ENCODE assay signal across 8 cellular contexts in the genomic region with DNA sequence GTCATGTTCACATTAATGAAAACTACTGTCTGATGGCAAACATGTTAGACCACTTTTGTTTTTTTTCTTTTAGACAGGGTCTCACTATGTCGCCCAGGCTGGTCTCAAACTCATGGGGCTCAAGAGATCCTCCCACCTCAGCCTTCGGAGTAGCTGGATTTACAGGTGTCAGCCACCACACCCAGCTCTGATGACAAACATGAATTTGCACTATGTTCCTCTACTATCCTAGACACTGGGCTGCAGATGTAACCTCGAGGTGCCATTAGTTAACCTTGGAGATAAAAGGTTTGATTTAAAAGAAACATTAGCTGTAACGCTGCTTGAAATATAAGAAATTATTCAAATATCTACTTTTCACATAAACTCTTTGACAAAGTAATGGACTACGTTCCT. TPM values are rescaled to one million over a fixed set of nuclear protein-coding genes. Genes with fewer than 3 reads are reported as not detected.
A peak's percentile ranks its signal among the peaks of the same experiment; 100 is the strongest.
DNase-seq lines count a peak whose midpoint lies in the region; ATAC-seq, FAIRE-seq and TF ChIP-seq lines count a peak whose summit lies in the region.

No MANE protein-coding gene starts in this region.

- H3K9me3 Mint-ChIP-seq in chondrocyte (ENCODE audit: low read depth) = no peaks in the 10 kb centered on the region

- TF ChIP-seq CTCF in chondrocyte (IDR thresholded peaks at IDR 0.05) = no peak
- no peak for TF ChIP-seq CTCF in GM20000 (IDR thresholded peaks at IDR 0.05; ENCODE audit: extremely low read depth, missing control alignments)

- H3K9me3 ChIP-seq in skeletal muscle tissue (ENCODE audit: control insufficient read depth in 3 of 3, low read length in 3 of 3) = no peaks in the 10 kb centered on the region

- DNase-seq in chondrocyte (ENCODE audit: low spot score) (no peak), GM19239 (ENCODE audit: insufficient read length, low spot score) (no peak), GM20000 (ENCODE audit: low spot score) (no peak), occipital lobe (lab: John Stamatoyannopoulos, UW) (no peak)
- no peak for DNase-seq in activated CD4-positive, CD25-positive, alpha-beta regulatory T cell (lab: John Stamatoyannopoulos, UW)

- peaks cover 72% of the 10 kb centered on the region for H3K4me1 Mint-ChIP-seq in chondrocyte (ENCODE audit: low read depth)

- no peaks in the 10 kb centered on the region for H3K36me3 ChIP-seq in skeletal muscle tissue (ENCODE audit: control insufficient read depth in 3 of 3, insufficient read depth in 3 of 3, low read length in 3 of 3)

- no peaks in the 10 kb centered on the region for H3K36me3 Mint-ChIP-seq in chondrocyte (ENCODE audit: low read depth)

- H3K4me1 ChIP-seq in skeletal muscle tissue (ENCODE audit: control insufficient read depth in 3 of 3, insufficient read depth in 3 of 3, low read length in 3 of 3) = peaks cover 36 to 46% (median 38%) of the 10 kb centered on the region in 3 donors

- peak overlapping the region; percentile 69 for H3K27ac Mint-ChIP-seq in chondrocyte (ENCODE audit: unreplicated experiment)

- H3K27me3 Mint-ChIP-seq in chondrocyte (ENCODE audit: low read depth) = no peaks in the 10 kb centered on the region

- FAIRE-seq in GM19239 (lab: Jason Lieb, UNC) = no peak

- peak overlapping the region; percentile 71 for H3K27ac ChIP-seq in skeletal muscle tissue (ENCODE audit: low read depth, low read length)

- H3K9ac ChIP-seq in skeletal muscle tissue (ENCODE audit: low read depth in 1 of 3, low read length in 3 of 3) = no peak overlapping the region

- ATAC-seq in GM19372 (IDR thresholded peaks at IDR 0.05; ENCODE audit: low read depth, unreplicated experiment) (peak; percentile 34), HG03378 (IDR thresholded peaks at IDR 0.05; ENCODE audit: unreplicated experiment) (peak; percentile 15)

- H3K4me3 ChIP-seq in skeletal muscle tissue (ENCODE audit: low read length in 3 of 3) = peak overlapping the region in 1 of 3 donors; percentile 50

- no peak overlapping the region for H3K4me3 Mint-ChIP-seq in chondrocyte (ENCODE audit: unreplicated experiment)

- no peaks in the 10 kb centered on the region for H3K27me3 ChIP-seq in skeletal muscle tissue (ENCODE audit: control insufficient read depth in 3 of 3, insufficient read depth in 3 of 3, low read length in 3 of 3)

RNA-seq across cellular contexts. Expression of a gene that starts 8.1 kb away (rescaled TPM):
- total RNA-seq in chondrocyte (17.4 to 25.3 TPM (median 24.4 TPM) in 3 replicates), skeletal muscle tissue (11.5 TPM), occipital lobe (15.3 TPM)

RNA-seq across cellular contexts. Expression of a gene that starts 52.6 kb away (rescaled TPM):
- 13.8 to 14.1 TPM (median 13.8 TPM) in 3 replicates for total RNA-seq in chondrocyte
- total RNA-seq in skeletal muscle tissue = 6.3 TPM
- 70.0 TPM for total RNA-seq in occipital lobe
